In genomic region chr12:50547742-50548141, GRCh38 we compare ENCODE assay signal across 27 cellular contexts.
"Had no signal": no experiment of that assay in that cellular context is flagged by ENCODE, and none has a peak within 500 bp of the region (broad histone marks: within the 10 kb centered on the region; RNA-seq: fewer than 3 reads in every experiment).

No MANE protein-coding gene starts in this region.

- FAIRE-seq: bronchial epithelial cell had no signal

- H3K27me3 Mint-ChIP-seq: activated B cell treated with CpG ODN at 0.5 μM for 24 hours; activated CD4-positive, alpha-beta T cell treated with anti-CD3 and anti-CD28 coated beads, Interleukin-2, amount 10 ng/mL, durations not matched to agents 24 days and 14 days; activated naive CD4-positive, alpha-beta T cell treated with anti-CD3 and anti-CD28 coated beads, Interleukin-2, amount 10 ng/mL, durations not matched to agents 7 days and 5 days; activated naive CD8-positive, alpha-beta T cell treated with anti-CD3 and anti-CD28 coated beads for 36 hours; T-helper 17 cell had no signal

- DNase-seq: activated B cell treated with CpG ODN at 0.5 μM for 24 hours; activated CD4-positive, alpha-beta T cell treated with anti-CD3 and anti-CD28 coated beads for 1 hour; activated CD4-positive, alpha-beta T cell treated with anti-CD3 and anti-CD28 coated beads, Interleukin-2, amount 10 ng/mL, durations not matched to agents 24 days and 14 days; activated CD4-positive, alpha-beta T cell treated with anti-CD3 and anti-CD28 coated beads, Interleukin-2, amount 50 U/mL, for 48 hours; activated gamma-delta T cell treated with Interleukin-2 at 50 U/mL for 16 hours; activated naive CD4-positive, alpha-beta T cell treated with anti-CD3 and anti-CD28 coated beads, Interleukin-2, amount 10 ng/mL, durations not matched to agents 7 days and 5 days; activated naive CD8-positive, alpha-beta T cell treated with anti-CD3 and anti-CD28 coated beads for 36 hours; activated T-cell treated with anti-CD3 and anti-CD28 coated beads for 4 hours; activated T-cell treated with anti-CD3 and anti-CD28 coated beads, Interleukin-2, amount 50 U/mL, for 72 hours; anterior cingulate cortex; central memory CD4-positive, alpha-beta T cell; KBM-7; NCI-H1092; NCI-H1417; NCI-H1930; NCI-H2171 treated with DMSO at 0.1 percent for 48 hours; NCI-H345; NCI-H510A; NCI-H526 treated with DMSO at 0.1 percent for 48 hours; NCI-H82; Right ventricle myocardium superior; RPMI8226; T-helper 17 cell; T-helper 9 cell had no signal

- H3K27ac Mint-ChIP-seq: activated CD4-positive, alpha-beta T cell treated with anti-CD3 and anti-CD28 coated beads, Interleukin-2, amount 10 ng/mL, durations not matched to agents 24 days and 14 days; activated naive CD4-positive, alpha-beta T cell treated with anti-CD3 and anti-CD28 coated beads, Interleukin-2, amount 10 ng/mL, durations not matched to agents 7 days and 5 days; activated naive CD8-positive, alpha-beta T cell treated with anti-CD3 and anti-CD28 coated beads for 36 hours; activated T-cell treated with anti-CD3 and anti-CD28 coated beads, Interleukin-2, amount 50 U/mL, for 72 hours; activated T-helper 2 cell treated with anti-CD3 and anti-CD28 coated beads, Interferon-gamma antibody, Interleukin-2, Interleukin-4, amounts not matched to agents 10 μg/mL and 5 μg/mL and 100 μg/mL, durations not matched to agents 14 hours and 24 hours and 36 hours; T-helper 17 cell had no signal

- H3K4me3 Mint-ChIP-seq: activated B cell treated with CpG ODN at 0.5 μM for 24 hours; activated CD4-positive, alpha-beta T cell treated with anti-CD3 and anti-CD28 coated beads, Interleukin-2, amount 10 ng/mL, durations not matched to agents 24 days and 14 days; activated naive CD4-positive, alpha-beta T cell treated with anti-CD3 and anti-CD28 coated beads, Interleukin-2, amount 10 ng/mL, durations not matched to agents 7 days and 5 days; activated naive CD8-positive, alpha-beta T cell treated with anti-CD3 and anti-CD28 coated beads for 36 hours; activated T-cell treated with anti-CD3 and anti-CD28 coated beads, Interleukin-2, amount 50 U/mL, for 72 hours; T-helper 17 cell had no signal

- ATAC-seq: activated T-cell treated with anti-CD3 and anti-CD28 coated beads, Interleukin-2, amount 50 U/mL, for 72 hours; Panc1; T-helper 17 cell had no signal

- H3K9me3 Mint-ChIP-seq: activated B cell treated with CpG ODN at 0.5 μM for 24 hours; activated CD4-positive, alpha-beta T cell treated with anti-CD3 and anti-CD28 coated beads, Interleukin-2, amount 10 ng/mL, durations not matched to agents 24 days and 14 days; activated naive CD4-positive, alpha-beta T cell treated with anti-CD3 and anti-CD28 coated beads, Interleukin-2, amount 10 ng/mL, durations not matched to agents 7 days and 5 days; activated T-cell treated with anti-CD3 and anti-CD28 coated beads, Interleukin-2, amount 50 U/mL, for 72 hours; activated T-helper 2 cell treated with anti-CD3 and anti-CD28 coated beads, Interferon-gamma antibody, Interleukin-2, Interleukin-4, amounts not matched to agents 10 μg/mL and 5 μg/mL and 100 μg/mL, durations not matched to agents 14 hours and 24 hours and 36 hours had no signal
